Comparison of ENCODE assay signal across 8 cellular contexts in genomic region chr12:106773945-106774807, GRCh38. TPM values are rescaled to one million over a fixed set of nuclear protein-coding genes. Genes with fewer than 3 reads are reported as not detected.
DNase-seq lines count a peak whose midpoint lies in the region; ATAC-seq and TF ChIP-seq lines count a peak whose summit lies in the region.

Gene RIC8B, plus strand, starts transcription at chr12:106774682. Its CDS starts 64 bp downstream, at chr12:106774746.

- H3K27me3 Mint-ChIP-seq in type B pancreatic cell: peaks cover 12% of the 10 kb centered on the region

- intact Hi-C loops in cardiac septum (cut with DNase I): loop anchor here (2.0 to 5.0 kb wide), 3 partner anchors 67 to 417 kb away; partner anchors contain the start of genes POLR3B and TMEM263

- WGBS in adipose tissue, 3 donors: 1% methylated on average over 51 to 71 of the region's 71 CpGs

- H3K4me1 Mint-ChIP-seq in type B pancreatic cell (ENCODE audit: unreplicated experiment): peaks cover 27% of the 10 kb centered on the region

- peak; percentile 66 for TF ChIP-seq POLR2A in GM10847 (IDR thresholded peaks at IDR 0.05; ENCODE audit: extremely low read depth, insufficient read length)

- no peak for TF ChIP-seq CTCF in type B pancreatic cell (conservative IDR thresholded peaks at IDR 0.05)

- peak; percentile 87 for ATAC-seq in HG02678 (IDR thresholded peaks at IDR 0.05; ENCODE audit: unreplicated experiment)

- H3K36me3 Mint-ChIP-seq in type B pancreatic cell: peaks cover 6% of the 10 kb centered on the region

- H3K27ac ChIP-seq in adipose tissue (ENCODE audit: low read depth, low read length): peak within 1 kb of the TSS; percentile 80

- H3K4me3 Mint-ChIP-seq in type B pancreatic cell: peak within 1 kb of the TSS; percentile 99

- peak within 1 kb of the TSS; percentile 99 for H3K27ac Mint-ChIP-seq in type B pancreatic cell

- no peaks in the 10 kb centered on the region for H3K9me3 Mint-ChIP-seq in type B pancreatic cell

- DNase-seq in NCI-H1417 (lab: John Stamatoyannopoulos, UW): peak; percentile 99 to 100 (median 100)
- peak; percentile 55 for DNase-seq in T follicular helper cell (ENCODE audit: low read depth)
- DNase-seq in cardiac septum (ENCODE audit: low spot score): peak; percentile 96
- DNase-seq in pons (ENCODE audit: low spot score): peak; percentile 99
- peak; percentile 96 for DNase-seq in type B pancreatic cell (ENCODE audit: extremely low spot score, unreplicated experiment)

RNA-seq across cellular contexts. Expression of gene RIC8B, which starts in this region (rescaled TPM):
- 1 to 10 TPM; 4.9 to 7.6 (median 5.8) TPM for polyA plus RNA-seq in adipose tissue
- total RNA-seq in cardiac septum (23.5 TPM), type B pancreatic cell (ENCODE audit: low replicate concordance) (9.8 and 22.1 TPM in 2 replicates)

Comparison
In these comparisons a context has a peak if more than half of its experiments do, and no peak if none do; other contexts are left out.
1. Peak in every context shown above with its lines: DNase-seq, ATAC-seq and H3K27ac ChIP-seq.